15 cellular contexts compared by ENCODE assay signal in the genomic region with DNA sequence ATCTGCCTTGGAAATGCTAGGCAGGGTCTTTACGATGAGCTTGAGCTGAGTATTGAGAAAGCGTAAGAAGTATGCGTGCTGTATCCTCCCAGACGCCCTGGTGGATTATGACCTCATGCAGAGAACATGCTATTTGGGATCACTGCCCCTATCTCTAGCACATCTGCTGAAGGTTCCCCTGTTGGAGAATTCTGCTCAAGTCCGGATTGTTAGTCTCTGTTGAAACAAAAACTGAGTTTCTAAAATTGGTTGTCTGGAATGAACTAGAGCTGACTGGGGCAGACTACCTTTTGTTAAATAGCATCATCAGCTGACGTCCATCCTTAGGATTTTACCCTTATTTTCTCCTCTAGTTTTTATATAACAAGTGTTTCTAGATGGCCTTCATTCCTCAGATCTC. TPM values are rescaled to one million over a fixed set of nuclear protein-coding genes. Genes with fewer than 3 reads are reported as not detected.
DNase-seq lines count a peak whose midpoint lies in the region; ATAC-seq and TF ChIP-seq lines count a peak whose summit lies in the region.
"Had no signal": no experiment of that assay in that cellular context is flagged by ENCODE, and none has a peak within 500 bp of the region (broad histone marks: within the 10 kb centered on the region; RNA-seq: fewer than 3 reads in every experiment).

No MANE protein-coding gene starts in this region.

- POLR2A ChIA-PET in GM10248 (lab: Yijun Ruan, JAX): no interaction called here

- no peak for TF ChIP-seq POLR2A in vagina (IDR thresholded peaks at IDR 0.05)

- H3K4me3 ChIP-seq in fibroblast of mammary gland (ENCODE audit: control insufficient read depth, low read depth, low read length): no peak overlapping the region
- H3K4me3 ChIP-seq in vagina: no peak overlapping the region
- H3K4me3 ChIP-seq: thyroid gland had no signal

- H3K9me3 ChIP-seq in vagina: no peaks in the 10 kb centered on the region
- H3K9me3 ChIP-seq: thyroid gland had no signal

- H3K36me3 ChIP-seq in vagina: no peaks in the 10 kb centered on the region
- H3K36me3 ChIP-seq: thyroid gland had no signal

- CTCF ChIA-PET in GM10248 (lab: Yijun Ruan, JAX): interaction anchor here (1.2 to 1.7 kb wide), 3 partner anchors 10 to 184 kb away, joined by 3 to 6 read pairs (median 4); no protein-coding TSS in a partner anchor

- ATAC-seq in Right ventricle myocardium inferior (peak; percentile 64), HG02623 (IDR thresholded peaks at IDR 0.05; ENCODE audit: unreplicated experiment) (no peak)

- intact Hi-C loops in Right ventricle myocardium inferior (cut with DNase I) (no loop called here), cardiac septum (cut with DNase I) (no loop called here), vagina (cut with DNase I) (no loop called here)

- peaks cover 33% of the 10 kb centered on the region for H3K4me1 ChIP-seq in vagina

- H3K27me3 ChIP-seq in vagina: no peaks in the 10 kb centered on the region
- H3K27me3 ChIP-seq: thyroid gland had no signal

- DNase-seq in Right ventricle myocardium inferior (ENCODE audit: missing footprints) (no peak), cardiac septum (ENCODE audit: low spot score) (no peak), fibroblast of mammary gland (ENCODE audit: low read depth) (peak; percentile 78), non-pigmented ciliary epithelial cell (ENCODE audit: low read depth) (peak; percentile 46), vagina (ENCODE audit: extremely low spot score in 2 of 2) (no peak), kidney glomerular epithelial cell (lab: John Stamatoyannopoulos, UW) (no peak), GM10248 (ENCODE audit: extremely low spot score) (no peak)
- DNase-seq: 8988T; activated CD4-positive, alpha-beta T cell treated with anti-CD3 and anti-CD28 coated beads for 4 hours; NCI-H1105 treated with DMSO at 0.1 percent for 48 hours; nephron progenitor cell; NK-92 treated with Interleukin-12 subunit alpha and Interleukin-12 subunit beta, amount 100 ng/mL, for 24 hours; T1000; thyroid gland had no signal

- TF ChIP-seq CTCF in fibroblast of mammary gland (conservative IDR thresholded peaks at IDR 0.05; ENCODE audit: control insufficient read depth, insufficient read depth, low read depth, low read length) (no peak), vagina (IDR thresholded peaks at IDR 0.05) (no peak), GM10248 (IDR thresholded peaks at IDR 0.05; ENCODE audit: control extremely low read depth, extremely low read depth, low read depth, missing control alignments) (no peak)

- peak overlapping the region; percentile 62 for H3K27ac ChIP-seq in vagina

RNA-seq across cellular contexts. Expression of a gene that starts 7.5 kb away (rescaled TPM):
- total RNA-seq in Right ventricle myocardium inferior (0.27 TPM), cardiac septum (0.22 TPM), vagina (6.4 TPM)

Comparison
In these comparisons a context has a peak if more than half of its experiments do, and no peak if none do; other contexts are left out.
1. DNase-seq: peak in fibroblast of mammary gland (single experiment) and non-pigmented ciliary epithelial cell (single experiment); none in Right ventricle myocardium inferior (single experiment), cardiac septum (single experiment), vagina (0 of 2), kidney glomerular epithelial cell (single experiment) and GM10248 (single experiment).